1 cellular context compared by ENCODE assay signal in the genomic region with DNA sequence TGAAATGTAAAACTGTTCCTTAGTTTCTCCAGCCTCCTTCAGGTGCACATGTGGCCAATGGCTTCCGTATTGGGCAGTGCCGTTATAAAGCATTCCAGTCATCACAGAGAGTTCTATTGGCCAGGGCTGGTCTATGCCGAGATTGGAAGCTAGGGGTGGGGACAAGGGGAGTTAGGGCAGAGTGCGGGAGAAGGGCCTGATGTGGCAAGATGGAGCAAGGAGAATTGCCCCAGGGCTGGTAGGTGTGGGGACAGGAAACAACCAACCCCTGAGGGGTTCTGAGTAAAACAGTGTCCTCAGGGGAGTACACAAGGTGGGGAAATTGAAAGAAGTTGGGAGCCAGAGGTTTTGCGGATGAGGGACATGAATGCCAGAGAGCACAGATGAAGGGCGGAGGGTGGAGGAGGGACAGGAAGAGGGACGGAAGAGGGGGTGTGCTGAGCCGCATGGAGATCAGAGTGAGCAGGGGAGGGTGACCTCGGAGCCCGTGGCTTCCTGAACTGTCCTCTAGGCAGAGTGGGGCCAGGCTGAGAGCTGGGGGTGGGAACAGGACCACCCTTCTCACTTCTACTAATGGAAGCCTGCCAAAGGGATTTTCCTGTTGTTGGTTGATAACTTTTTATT.
TF ChIP-seq lines count a peak whose summit lies in the region.

No MANE protein-coding gene starts in this region.

TF ChIP-seq in H1, 55 proteins besides CTCF, POLR2A, EP300 and RAD21:
- no peak for TF ChIP-seq SIN3A (conservative IDR thresholded peaks at IDR 0.05 in 1 of 2, IDR thresholded peaks at IDR 0.05 in 1 of 2; ENCODE audit: low read depth in 1 of 2, low read length in 2 of 2)
- TF ChIP-seq CREB1 (IDR thresholded peaks at IDR 0.05) = no peak
- TF ChIP-seq BCL11A (IDR thresholded peaks at IDR 0.05; ENCODE audit: low read depth in 2 of 2, low read length in 2 of 2) = no peak
- TF ChIP-seq RNF2 (IDR thresholded peaks at IDR 0.05; ENCODE audit: borderline replicate concordance, low read depth, low read length, missing control alignments, poor library complexity, severe bottlenecking) = no peak
- TF ChIP-seq SRF (IDR thresholded peaks at IDR 0.05; ENCODE audit: low read depth, low read length) = no peak
- TF ChIP-seq USF2 (IDR thresholded peaks at IDR 0.05; ENCODE audit: low read length) = no peak
- TF ChIP-seq MAX (IDR thresholded peaks at IDR 0.05) = no peak
- no peak for TF ChIP-seq CHD7 (IDR thresholded peaks at IDR 0.05; ENCODE audit: insufficient replicate concordance, low read length)
- TF ChIP-seq TAF7 (optimal IDR thresholded peaks at IDR 0.05; ENCODE audit: borderline replicate concordance, low read depth, low read length) = no peak
- no peak for TF ChIP-seq CBX8 (IDR thresholded peaks at IDR 0.05; ENCODE audit: borderline replicate concordance, low read depth, low read length)
- TF ChIP-seq BRCA1 (IDR thresholded peaks at IDR 0.05; ENCODE audit: low read depth, low read length) = no peak
- no peak for TF ChIP-seq POLR2AphosphoS5 (IDR thresholded peaks at IDR 0.05; ENCODE audit: low read depth, low read length)
